ENCODE assay signal across 21 cellular contexts in the genomic region with DNA sequence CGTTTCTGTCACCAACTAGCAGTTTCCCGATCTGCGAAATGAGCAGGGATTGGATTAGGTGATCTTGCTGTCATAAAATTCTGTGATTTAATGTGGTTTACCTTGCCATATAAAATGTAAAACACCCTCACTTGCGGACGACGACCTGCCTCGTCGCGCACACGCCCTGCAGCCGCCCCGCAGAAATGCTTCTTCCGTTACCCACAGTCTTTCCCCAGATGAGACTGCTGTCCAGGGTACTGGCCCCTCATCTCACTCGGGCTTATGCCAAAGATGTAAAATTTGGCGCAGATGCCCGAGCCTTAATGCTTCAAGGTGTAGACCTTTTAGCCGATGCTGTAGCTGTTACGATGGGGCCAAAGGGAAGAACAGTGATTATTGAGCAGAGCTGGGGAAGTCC. TPM values are rescaled to one million over a fixed set of nuclear protein-coding genes. Genes with fewer than 3 reads are reported as not detected.
"Had no signal": no experiment of that assay in that cellular context is flagged by ENCODE, and none has a peak within 500 bp of the region (broad histone marks: within the 10 kb centered on the region; RNA-seq: fewer than 3 reads in every experiment).

No MANE protein-coding gene starts in this region.

- FAIRE-seq: colon had no signal

- ATAC-seq: activated CD8-positive, alpha-beta T cell treated with anti-CD3 and anti-CD28 coated beads, Interleukin-2, amount 10 ng/mL, durations not matched to agents 7 days and 5 days; activated naive CD8-positive, alpha-beta T cell treated with anti-CD3 and anti-CD28 coated beads, Interleukin-2, amount 50 U/mL, for 24 hours; gastroesophageal sphincter; heart left ventricle; left cardiac atrium had no signal

- H3K9me3 ChIP-seq: gastroesophageal sphincter, heart left ventricle, transverse colon, vagina had no signal

- DNase-seq: activated CD4-positive, alpha-beta T cell treated with anti-CD3 and anti-CD28 coated beads, Interleukin-2, amount 10 ng/mL, durations not matched to agents 24 days and 14 days; activated CD8-positive, alpha-beta T cell treated with anti-CD3 and anti-CD28 coated beads, Interleukin-2, amount 10 ng/mL, durations not matched to agents 7 days and 5 days; activated naive CD4-positive, alpha-beta T cell treated with anti-CD3 and anti-CD28 coated beads, Interleukin-2, amount 10 ng/mL, durations not matched to agents 7 days and 5 days; activated naive CD8-positive, alpha-beta T cell treated with anti-CD3 and anti-CD28 coated beads, Interleukin-2, amount 50 U/mL, for 24 hours; activated T-cell treated with anti-CD3 and anti-CD28 coated beads, Interleukin-2, amount 50 U/mL, for 24 hours; anterior cingulate cortex; brain microvascular endothelial cell; central memory CD4-positive, alpha-beta T cell; dorsolateral prefrontal cortex; heart left ventricle; left cardiac atrium; occipital lobe; posterior cingulate gyrus; stimulated activated CD4-positive, alpha-beta T cell treated with anti-CD3 and anti-CD28 coated beads, Interleukin-12 subunit alpha, Interleukin-12 subunit beta, amount 100 ng/mL, for 4 hours; stimulated activated CD4-positive, alpha-beta T cell treated with anti-CD3 and anti-CD28 coated beads, Interleukin-2, amount 100 ng/mL, for 24 hours; transverse colon had no signal

- H3K36me3 ChIP-seq: brain microvascular endothelial cell, gastroesophageal sphincter, heart left ventricle, transverse colon, vagina had no signal

- H3K27ac ChIP-seq: brain microvascular endothelial cell, dorsolateral prefrontal cortex, gastroesophageal sphincter, heart left ventricle, transverse colon, vagina had no signal

- H3K4me3 ChIP-seq: dorsolateral prefrontal cortex, gastroesophageal sphincter, heart left ventricle, transverse colon, vagina had no signal

RNA-seq across cellular contexts. Expression of gene C3AR1, which starts 51.3 kb away (rescaled TPM):
- total RNA-seq: lung microvascular endothelial cell, mesothelial cell of epicardium had no signal
